Comparison of ENCODE assay signal across 23 cellular contexts in genomic region chr10:127527891-127528290, GRCh38. TPM values are rescaled to one million over a fixed set of nuclear protein-coding genes. Genes with fewer than 3 reads are reported as not detected.
DNase-seq lines count a peak whose midpoint lies in the region; ATAC-seq and TF ChIP-seq lines count a peak whose summit lies in the region.
"Had no signal": no experiment of that assay in that cellular context is flagged by ENCODE, and none has a peak within 500 bp of the region (broad histone marks: within the 10 kb centered on the region; RNA-seq: fewer than 3 reads in every experiment).

No MANE protein-coding gene starts in this region.

- ATAC-seq in left lobe of liver = no peak
- ATAC-seq in GM19023 (IDR thresholded peaks at IDR 0.05; ENCODE audit: unreplicated experiment) = no peak
- ATAC-seq: activated CD8-positive, alpha-beta memory T cell treated with anti-CD3 and anti-CD28 coated beads, Interleukin-2, amount 10 ng/mL, durations not matched to agents 7 days and 5 days had no signal

- no peak for TF ChIP-seq CTCF in left ventricle myocardium inferior (IDR thresholded peaks at IDR 0.05; ENCODE audit: borderline replicate concordance)
- TF ChIP-seq CTCF in ovary (IDR thresholded peaks at IDR 0.05) = no peak

- intact Hi-C loops in left ventricle myocardium inferior (cut with micrococcal nuclease) (no loop called here), ovary (cut with DNase I) (no loop called here)

- H3K9me3 ChIP-seq in left ventricle myocardium inferior (replicated peaks) (no peaks in the 10 kb centered on the region), ovary (no peaks in the 10 kb centered on the region)

- TF ChIP-seq POLR2A in ovary (IDR thresholded peaks at IDR 0.05) = no peak

- H3K4me3 ChIP-seq in left ventricle myocardium inferior = no peak overlapping the region
- H3K4me3 ChIP-seq in ovary = no peak overlapping the region

- 16 to 21% (median 18%) methylated on average over 8 of the region's 8 CpGs for WGBS in ovary, 3 donors

- H3K36me3 ChIP-seq in left ventricle myocardium inferior = no peaks in the 10 kb centered on the region
- H3K36me3 ChIP-seq in ovary = no peaks in the 10 kb centered on the region

- DNase-seq in HT1080 (ENCODE audit: low read depth) (peak; percentile 12), anterior cingulate cortex (lab: John Stamatoyannopoulos, UW) (peak in 44 of 58 donors; percentile 5 to 63 (median 32)), left ventricle myocardium inferior (peak; percentile 51), ovary (peak; percentile 19 to 59 (median 37)), cortex of kidney (lab: John Stamatoyannopoulos, UW) (no peak), left lobe of liver (ENCODE audit: low spot score) (no peak), OCI-M1 (lab: John Stamatoyannopoulos, UW) (no peak)
- DNase-seq: activated CD4-positive, alpha-beta T cell treated with anti-CD3 and anti-CD28 coated beads, Interleukin-2, amount 10 ng/mL, durations not matched to agents 24 days and 14 days; activated CD8-positive, alpha-beta memory T cell treated with anti-CD3 and anti-CD28 coated beads, Interleukin-2, amount 10 ng/mL, durations not matched to agents 7 days and 5 days; CD8-positive, alpha-beta memory T cell; DMS53; H9; KBM-7; kidney; mesenchymal stem cell; NCI-H2029; NCI-H510A treated with DMSO at 0.1 percent for 48 hours; SHP77 treated with DMSO at 0.1 percent for 48 hours; stimulated activated CD4-positive, alpha-beta T cell treated with anti-CD3 and anti-CD28 coated beads, Interleukin-4, amount 100 ng/mL, for 1 hour; T-helper 1 cell; trophoblast cell had no signal

- TF ChIP-seq EP300 in ovary (IDR thresholded peaks at IDR 0.05) = no peak

- peaks cover 19% of the 10 kb centered on the region for H3K4me1 ChIP-seq in left ventricle myocardium inferior
- H3K4me1 ChIP-seq in ovary (ENCODE audit: insufficient read depth) = peaks cover 1% of the 10 kb centered on the region

- H3K27ac ChIP-seq in left ventricle myocardium inferior (replicated peaks) = peak overlapping the region; percentile 70
- no peak overlapping the region for H3K27ac ChIP-seq in ovary

- H3K27me3 ChIP-seq in left ventricle myocardium inferior (ENCODE audit: low read depth) = peaks cover 6% of the 10 kb centered on the region
- H3K27me3 ChIP-seq in ovary = no peaks in the 10 kb centered on the region

RNA-seq across cellular contexts. Expression of gene NPS, which starts 21.2 kb away (rescaled TPM):
- not detected in 2 replicates for total RNA-seq in HT1080 (2014; rRNA removed; shearing (Covaris generic))
- not detected in 2 replicates for polyA plus RNA-seq in HT1080 (2015; cell fraction: cytosol; rRNA removed)
- polyA plus RNA-seq in HT1080 (2015; cell fraction: nucleus; rRNA removed) = not detected in 2 replicates
- total RNA-seq in left ventricle myocardium inferior (not detected), ovary (not detected), left lobe of liver (not detected)
- polyA plus RNA-seq in ovary = not detected
- total RNA-seq: activated CD4-positive, alpha-beta T cell treated with anti-CD3 and anti-CD28 coated beads, Interleukin-2, amount 10 ng/mL, durations not matched to agents 24 days and 14 days; activated CD8-positive, alpha-beta memory T cell treated with anti-CD3 and anti-CD28 coated beads, Interleukin-2, amount 10 ng/mL, durations not matched to agents 7 days and 5 days; CD8-positive, alpha-beta memory T cell; H9; kidney had no signal
- polyA plus RNA-seq: CD8-positive, alpha-beta memory T cell; neural cell had no signal

Comparison
In these comparisons a context has a peak if more than half of its experiments do, and no peak if none do; other contexts are left out.
1. DNase-seq: peak in HT1080 (single experiment), anterior cingulate cortex (44 of 58), left ventricle myocardium inferior (single experiment) and ovary (5 of 5); none in cortex of kidney (single experiment), left lobe of liver (single experiment) and OCI-M1 (single experiment).